ENCODE assay signal across 8 cellular contexts in the genomic region with DNA sequence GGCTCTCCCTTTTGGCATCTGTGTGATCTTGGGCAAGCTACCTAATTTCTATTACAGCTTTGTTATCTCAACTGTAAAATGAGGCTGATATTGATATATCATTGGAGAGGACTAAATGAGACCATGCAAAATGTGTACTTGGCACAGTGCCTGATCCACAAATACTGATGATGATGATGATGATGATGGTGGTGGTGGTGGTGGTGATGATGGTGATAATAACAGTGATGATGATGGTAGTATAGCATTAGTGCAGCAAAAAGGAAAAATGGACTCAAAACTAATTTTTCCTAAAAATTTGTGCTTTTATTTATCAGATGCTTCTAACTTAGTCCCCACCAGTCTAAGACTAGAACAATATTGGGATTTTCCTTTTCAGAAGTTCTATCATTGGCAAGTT.
"Had no signal": no experiment of that assay in that cellular context is flagged by ENCODE, and none has a peak within 500 bp of the region (broad histone marks: within the 10 kb centered on the region; RNA-seq: fewer than 3 reads in every experiment).

No MANE protein-coding gene starts in this region.

- DNase-seq: GDM1, GF-D8 had no signal

- FAIRE-seq: G401.6, GM12878, GM12891, GM12892, GM18507, GM19239 had no signal

- ATAC-seq: GM12878 had no signal

- H3K4me3 ChIP-seq: GM12878 had no signal
